In the genomic region with DNA sequence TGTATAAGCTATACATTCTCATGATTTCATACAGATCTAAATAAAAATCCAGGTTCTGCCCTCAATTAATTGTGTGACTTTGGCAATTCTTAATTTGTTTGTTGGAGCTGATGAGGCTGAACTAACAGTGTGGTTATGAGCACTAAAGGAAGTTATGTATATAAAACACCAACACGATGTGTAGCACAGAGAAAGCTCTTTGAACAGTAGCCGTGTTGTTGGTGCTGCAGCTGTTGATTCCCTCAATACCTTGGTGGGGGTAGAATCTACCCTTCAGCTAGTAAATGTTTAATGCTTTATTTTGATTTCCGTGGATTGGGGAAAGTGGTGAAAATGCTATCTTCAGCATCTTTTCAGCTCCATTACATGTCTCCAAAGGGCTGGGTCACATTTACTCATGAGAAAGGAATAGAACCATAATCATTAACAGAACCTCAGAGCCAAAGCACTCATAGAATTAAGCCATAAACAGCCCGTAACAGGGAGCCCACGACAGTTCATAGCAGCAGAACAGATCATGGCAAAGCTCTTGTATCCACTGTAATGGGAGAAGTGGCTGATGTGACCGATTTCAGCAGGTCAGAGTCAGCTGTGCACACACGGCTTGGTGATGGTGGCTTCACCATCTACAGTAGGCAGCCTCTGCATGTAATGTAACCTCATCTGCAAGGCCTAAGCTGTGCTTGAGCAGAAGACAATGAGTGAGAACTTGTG, we compare ENCODE assay signal across 16 cellular contexts.
DNase-seq lines count a peak whose midpoint lies in the region; ATAC-seq, FAIRE-seq and TF ChIP-seq lines count a peak whose summit lies in the region.
"Had no signal": no experiment of that assay in that cellular context is flagged by ENCODE, and none has a peak within 500 bp of the region (broad histone marks: within the 10 kb centered on the region; RNA-seq: fewer than 3 reads in every experiment).

No MANE protein-coding gene starts in this region.

- H3K4me3 Mint-ChIP-seq in osteocyte (ENCODE audit: unreplicated experiment): no peak overlapping the region
- no peak overlapping the region for H3K4me3 Mint-ChIP-seq in nephron progenitor cell
- H3K4me3 Mint-ChIP-seq: CD8-positive, alpha-beta T cell; IgD-negative memory B cell had no signal

- intact Hi-C loops in kidney (cut with DNase I): no loop called here

- no peaks in the 10 kb centered on the region for H3K9me2 ChIP-seq in Karpas-422 (replicated peaks; ENCODE audit: insufficient read depth, low read length)

- H4K20me1 ChIP-seq in Karpas-422 (ENCODE audit: insufficient read depth, low read depth, low read length): no peaks in the 10 kb centered on the region

- peaks cover 3% of the 10 kb centered on the region for H3K27me3 Mint-ChIP-seq in osteocyte (ENCODE audit: unreplicated experiment)
- H3K27me3 Mint-ChIP-seq in nephron progenitor cell (ENCODE audit: low read depth, poor library complexity): peaks cover 8% of the 10 kb centered on the region

- no peak overlapping the region for H3K4me2 ChIP-seq in Karpas-422 (ENCODE audit: low read depth, low read length, poor library complexity, severe bottlenecking)
- H3K4me2 ChIP-seq: PC-9 had no signal

- no peaks in the 10 kb centered on the region for H3K4me1 ChIP-seq in Karpas-422 (ENCODE audit: low read length)
- peaks cover 46% of the 10 kb centered on the region for H3K4me1 ChIP-seq in SJCRH30
- peaks cover 11 to 26% of the 10 kb centered on the region in 2 donors for H3K4me1 ChIP-seq in kidney (ENCODE audit: control insufficient read depth in 1 of 2, insufficient read depth in 1 of 2, low read depth in 1 of 2, low read length in 2 of 2)
- H3K4me1 ChIP-seq: HAP-1 had no signal

- H2AFZ ChIP-seq in Karpas-422 (ENCODE audit: low read length): no peak overlapping the region
- H2AFZ ChIP-seq: PC-9 had no signal

- no peaks in the 10 kb centered on the region for H3K36me3 ChIP-seq in Karpas-422 (ENCODE audit: insufficient read depth, low read length)
- H3K36me3 ChIP-seq in SJCRH30: no peaks in the 10 kb centered on the region
- H3K36me3 ChIP-seq in kidney (ENCODE audit: control insufficient read depth in 1 of 2, insufficient read depth in 2 of 2, low read length in 2 of 2): no peaks in the 10 kb centered on the region
- H3K36me3 ChIP-seq: HAP-1 had no signal

- peaks cover 10% of the 10 kb centered on the region for H3K4me1 Mint-ChIP-seq in osteocyte (ENCODE audit: unreplicated experiment)
- H3K4me1 Mint-ChIP-seq in nephron progenitor cell: peaks cover 24% of the 10 kb centered on the region
- H3K4me1 Mint-ChIP-seq: IgD-negative memory B cell had no signal

- H3K9me3 Mint-ChIP-seq in osteocyte (ENCODE audit: unreplicated experiment) (no peaks in the 10 kb centered on the region), nephron progenitor cell (no peaks in the 10 kb centered on the region)
- H3K9me3 Mint-ChIP-seq: CD8-positive, alpha-beta T cell had no signal

- H3K27ac ChIP-seq in Karpas-422 (ENCODE audit: low read length) (no peak overlapping the region), SJCRH30 (peak overlapping the region; percentile 72), kidney (ENCODE audit: low read depth in 2 of 2, low read length in 2 of 2) (peak overlapping the region in 1 of 2 donors; percentile 54)
- H3K27ac ChIP-seq: PC-9 had no signal

- ATAC-seq in GM19351 (IDR thresholded peaks at IDR 0.05; ENCODE audit: unreplicated experiment): no peak
- ATAC-seq in HG02981 (IDR thresholded peaks at IDR 0.05; ENCODE audit: unreplicated experiment): no peak
- ATAC-seq: CD8-positive, alpha-beta T cell; SK-N-SH treated with all-trans-retinoic acid at 6 μM for 48 hours had no signal

- H3K27me3 ChIP-seq in Karpas-422 (ENCODE audit: low read length) (no peaks in the 10 kb centered on the region), SJCRH30 (no peaks in the 10 kb centered on the region)

- peak; percentile 74 for FAIRE-seq in kidney (lab: Jason Lieb, UNC)

- no peaks in the 10 kb centered on the region for H3K79me2 ChIP-seq in Karpas-422 (ENCODE audit: low read length)

- DNase-seq in Karpas-422 (peak; percentile 15), SJCRH30 (peak; percentile 79 to 91), kidney (no peak), osteocyte (ENCODE audit: extremely low spot score, unreplicated experiment) (no peak), mesenteric fat pad (ENCODE audit: low spot score) (no peak), nephron progenitor cell (no peak)
- DNase-seq: CD8-positive, alpha-beta T cell; NCI-H1436; NCI-H2081 treated with DMSO at 0.1 percent for 48 hours; NCI-H526; PC-9 had no signal

- H3K9me3 ChIP-seq in Karpas-422 (ENCODE audit: low read length) (no peaks in the 10 kb centered on the region), SJCRH30 (replicated peaks) (no peaks in the 10 kb centered on the region), kidney (ENCODE audit: control insufficient read depth in 1 of 2, low read length in 2 of 2) (no peaks in the 10 kb centered on the region)
- H3K9me3 ChIP-seq: HAP-1 had no signal

- H3K36me3 Mint-ChIP-seq in osteocyte (ENCODE audit: unreplicated experiment) (no peaks in the 10 kb centered on the region), nephron progenitor cell (ENCODE audit: low read depth) (no peaks in the 10 kb centered on the region)
- H3K36me3 Mint-ChIP-seq: CD8-positive, alpha-beta T cell; IgD-negative memory B cell had no signal

- H3K27ac Mint-ChIP-seq in osteocyte (ENCODE audit: unreplicated experiment) (peak overlapping the region; percentile 37), nephron progenitor cell (no peak overlapping the region)
- H3K27ac Mint-ChIP-seq: CD8-positive, alpha-beta T cell; IgD-negative memory B cell had no signal

- TF ChIP-seq CTCF in kidney (IDR thresholded peaks at IDR 0.05; ENCODE audit: borderline replicate concordance, extremely low read depth, insufficient read depth): no peak
- TF ChIP-seq CTCF in osteocyte (IDR thresholded peaks at IDR 0.05): no peak
- TF ChIP-seq CTCF in nephron progenitor cell (IDR thresholded peaks at IDR 0.05): no peak

- H3K9ac ChIP-seq in Karpas-422 (ENCODE audit: low read length) (no peak overlapping the region), kidney (ENCODE audit: low read length in 2 of 2) (no peak overlapping the region)

- H3K4me3 ChIP-seq in Karpas-422 (ENCODE audit: low read length): no peak overlapping the region
- H3K4me3 ChIP-seq in SJCRH30: peak overlapping the region; percentile 6
- no peak overlapping the region for H3K4me3 ChIP-seq in kidney (ENCODE audit: low read length in 2 of 2)
- H3K4me3 ChIP-seq: HAP-1, PC-9 had no signal

Comparison
In these comparisons a context has a peak if more than half of its experiments do, and no peak if none do; other contexts are left out.
1. DNase-seq: peak in Karpas-422 (single experiment) and SJCRH30 (2 of 2); none in kidney (single experiment), osteocyte (single experiment), mesenteric fat pad (single experiment) and nephron progenitor cell (single experiment).